8 cellular contexts compared by ENCODE assay signal in genomic region chr13:31201341-31202024, GRCh38. TPM values are rescaled to one million over a fixed set of nuclear protein-coding genes. Genes with fewer than 3 reads are reported as not detected.
DNase-seq lines count a peak whose midpoint lies in the region; ATAC-seq and TF ChIP-seq lines count a peak whose summit lies in the region.

No MANE protein-coding gene starts in this region.

- no peaks in the 10 kb centered on the region for H3K27me3 Mint-ChIP-seq in activated CD4-positive, alpha-beta T cell treated with anti-CD3 and anti-CD28 coated beads for 36 hours
- H3K27me3 Mint-ChIP-seq in activated T-helper 1 cell treated with anti-CD3 and anti-CD28 coated beads, Interleukin-12 subunit alpha, Interleukin-12 subunit beta, Interleukin-2, Interleukin-4 antibody, amounts not matched to agents 30 ng/mL and 10 ng/mL and 1 ng/mL, durations not matched to agents 14 hours and 24 hours and 36 hours (ENCODE audit: insufficient read depth), result peaks cover 2% of the 10 kb centered on the region

- no peaks in the 10 kb centered on the region for H3K36me3 ChIP-seq in suprapubic skin

- no peak for TF ChIP-seq CTCF in suprapubic skin (IDR thresholded peaks at IDR 0.05)

- intact Hi-C loops in activated CD4-positive, alpha-beta T cell treated with anti-CD3 and anti-CD28 coated beads for 36 hours (cut with DNase I, micrococcal nuclease), result loop anchor here in 1 of 2 experiments (5.0 to 10.0 kb wide), 2 partner anchors 734 to 1333 kb away; partner anchors contain the start of genes HMGB1 and N4BP2L2
- intact Hi-C loops in activated T-helper 1 cell treated with anti-CD3 and anti-CD28 coated beads, Interleukin-12 subunit alpha, Interleukin-12 subunit beta, Interleukin-2, Interleukin-4 antibody, amounts not matched to agents 30 ng/mL and 10 ng/mL and 1 ng/mL, durations not matched to agents 14 hours and 24 hours and 36 hours (cut with micrococcal nuclease), result no loop called here

- H3K4me1 Mint-ChIP-seq in activated CD4-positive, alpha-beta T cell treated with anti-CD3 and anti-CD28 coated beads for 36 hours, result peaks cover 30% of the 10 kb centered on the region
- peaks cover 34% of the 10 kb centered on the region for H3K4me1 Mint-ChIP-seq in activated T-helper 1 cell treated with anti-CD3 and anti-CD28 coated beads, Interleukin-12 subunit alpha, Interleukin-12 subunit beta, Interleukin-2, Interleukin-4 antibody, amounts not matched to agents 30 ng/mL and 10 ng/mL and 1 ng/mL, durations not matched to agents 14 hours and 24 hours and 36 hours (ENCODE audit: low read depth)

- peaks cover 36% of the 10 kb centered on the region for H3K4me1 ChIP-seq in suprapubic skin

- CTCF ChIA-PET in activated CD4-positive, alpha-beta T cell treated with anti-CD3 and anti-CD28 coated beads for 36 hours (lab: Charles Lee), result interaction anchor here (0.6 to 1.5 kb wide), 8 partner anchors 10 to 338 kb away, joined by 3 to 10 read pairs (median 4); no protein-coding TSS in a partner anchor

- H3K4me3 Mint-ChIP-seq in activated CD4-positive, alpha-beta T cell treated with anti-CD3 and anti-CD28 coated beads for 36 hours, result peak overlapping the region; percentile 68
- H3K4me3 Mint-ChIP-seq in activated T-helper 1 cell treated with anti-CD3 and anti-CD28 coated beads, Interleukin-12 subunit alpha, Interleukin-12 subunit beta, Interleukin-2, Interleukin-4 antibody, amounts not matched to agents 30 ng/mL and 10 ng/mL and 1 ng/mL, durations not matched to agents 14 hours and 24 hours and 36 hours, result peak overlapping the region; percentile 79

- no peak for TF ChIP-seq POLR2A in suprapubic skin (IDR thresholded peaks at IDR 0.05)

- no peak for DNase-seq in activated CD4-positive, alpha-beta T cell treated with anti-CD3 and anti-CD28 coated beads for 36 hours
- DNase-seq in activated CD4-positive, alpha-beta T cell treated with anti-CD3 and anti-CD28 coated beads, Interleukin-2, amount 50 U/mL, for 1 hour, result no peak
- no peak for DNase-seq in activated T-helper 1 cell treated with anti-CD3 and anti-CD28 coated beads, Interleukin-12 subunit alpha, Interleukin-12 subunit beta, Interleukin-2, Interleukin-4 antibody, amounts not matched to agents 30 ng/mL and 10 ng/mL and 1 ng/mL, durations not matched to agents 14 hours and 24 hours and 36 hours (ENCODE audit: low spot score)
- DNase-seq in suprapubic skin (ENCODE audit: low spot score in 2 of 2) (no peak), NCI-H510A treated with DMSO at 0.1 percent for 48 hours (lab: John Stamatoyannopoulos, UW) (no peak), Ammon's horn (ENCODE audit: low spot score) (no peak), SW 1271 (lab: John Stamatoyannopoulos, UW) (no peak)

- no peaks in the 10 kb centered on the region for H3K9me3 Mint-ChIP-seq in activated CD4-positive, alpha-beta T cell treated with anti-CD3 and anti-CD28 coated beads for 36 hours (ENCODE audit: low read depth)
- no peaks in the 10 kb centered on the region for H3K9me3 Mint-ChIP-seq in activated T-helper 1 cell treated with anti-CD3 and anti-CD28 coated beads, Interleukin-12 subunit alpha, Interleukin-12 subunit beta, Interleukin-2, Interleukin-4 antibody, amounts not matched to agents 30 ng/mL and 10 ng/mL and 1 ng/mL, durations not matched to agents 14 hours and 24 hours and 36 hours

- peak overlapping the region; percentile 58 for H3K27ac Mint-ChIP-seq in activated CD4-positive, alpha-beta T cell treated with anti-CD3 and anti-CD28 coated beads for 36 hours
- H3K27ac Mint-ChIP-seq in activated T-helper 1 cell treated with anti-CD3 and anti-CD28 coated beads, Interleukin-12 subunit alpha, Interleukin-12 subunit beta, Interleukin-2, Interleukin-4 antibody, amounts not matched to agents 30 ng/mL and 10 ng/mL and 1 ng/mL, durations not matched to agents 14 hours and 24 hours and 36 hours, result peak overlapping the region; percentile 61

- POLR2A ChIA-PET in activated CD4-positive, alpha-beta T cell treated with anti-CD3 and anti-CD28 coated beads for 36 hours (lab: Charles Lee), result no interaction called here

- peak overlapping the region; percentile 29 for H3K4me3 ChIP-seq in iPS-18c (ENCODE audit: insufficient read depth, low read depth, low read length)
- peak overlapping the region; percentile 73 for H3K4me3 ChIP-seq in suprapubic skin

- no peak for ATAC-seq in activated CD4-positive, alpha-beta T cell treated with anti-CD3 and anti-CD28 coated beads for 36 hours

- H3K36me3 Mint-ChIP-seq in activated CD4-positive, alpha-beta T cell treated with anti-CD3 and anti-CD28 coated beads for 36 hours (ENCODE audit: low read depth), result no peaks in the 10 kb centered on the region
- no peaks in the 10 kb centered on the region for H3K36me3 Mint-ChIP-seq in activated T-helper 1 cell treated with anti-CD3 and anti-CD28 coated beads, Interleukin-12 subunit alpha, Interleukin-12 subunit beta, Interleukin-2, Interleukin-4 antibody, amounts not matched to agents 30 ng/mL and 10 ng/mL and 1 ng/mL, durations not matched to agents 14 hours and 24 hours and 36 hours (ENCODE audit: low read depth)

- TF ChIP-seq EP300 in suprapubic skin (IDR thresholded peaks at IDR 0.05), result no peak

- WGBS in suprapubic skin, result 28% methylated on average over 7 of the region's 7 CpGs

- no peaks in the 10 kb centered on the region for H3K27me3 ChIP-seq in suprapubic skin

- H3K27ac ChIP-seq in suprapubic skin, result peak overlapping the region; percentile 97

- H3K9me3 ChIP-seq in iPS-18c (ENCODE audit: control insufficient read depth, insufficient read depth, low read length), result no peaks in the 10 kb centered on the region
- H3K9me3 ChIP-seq in suprapubic skin, result no peaks in the 10 kb centered on the region

RNA-seq across cellular contexts. Expression of gene B3GLCT, which starts 1.7 kb away (rescaled TPM):
- total RNA-seq in activated CD4-positive, alpha-beta T cell treated with anti-CD3 and anti-CD28 coated beads for 36 hours, result 1 to 10 TPM; 2.1 to 2.4 TPM
- total RNA-seq in activated T-helper 1 cell treated with anti-CD3 and anti-CD28 coated beads, Interleukin-12 subunit alpha, Interleukin-12 subunit beta, Interleukin-2, Interleukin-4 antibody, amounts not matched to agents 30 ng/mL and 10 ng/mL and 1 ng/mL, durations not matched to agents 14 hours and 24 hours and 36 hours, result 4.2 and 4.3 TPM in 2 replicates
- total RNA-seq in suprapubic skin, result 1 to 10 TPM; 3.0 to 6.5 (median 6.0) TPM

RNA-seq across cellular contexts. Expression of gene HSPH1, which starts 39.8 kb away (rescaled TPM):
- 100 to 1,000 TPM; 229 to 259 TPM for total RNA-seq in activated CD4-positive, alpha-beta T cell treated with anti-CD3 and anti-CD28 coated beads for 36 hours
- 310 and 326 TPM in 2 replicates for total RNA-seq in activated T-helper 1 cell treated with anti-CD3 and anti-CD28 coated beads, Interleukin-12 subunit alpha, Interleukin-12 subunit beta, Interleukin-2, Interleukin-4 antibody, amounts not matched to agents 30 ng/mL and 10 ng/mL and 1 ng/mL, durations not matched to agents 14 hours and 24 hours and 36 hours
- 10 to 100 TPM; 30.4 to 51.0 (median 41.3) TPM for total RNA-seq in suprapubic skin
